ENCODE assay signal across 27 cellular contexts in genomic region chr11:117781650-117782049, GRCh38. TPM values are rescaled to one million over a fixed set of nuclear protein-coding genes. Genes with fewer than 3 reads are reported as not detected.
"Had no signal": no experiment of that assay in that cellular context is flagged by ENCODE, and none has a peak within 500 bp of the region (broad histone marks: within the 10 kb centered on the region; RNA-seq: fewer than 3 reads in every experiment).

No MANE protein-coding gene starts in this region.

- H3K36me3 Mint-ChIP-seq: WTC11 had no signal

- H3K4me1 ChIP-seq: adrenal gland, ascending aorta, foreskin keratinocyte, psoas muscle, tibial artery had no signal

- H3K36me3 ChIP-seq: adrenal gland, ascending aorta, neutrophil, ovary, tibial artery had no signal

- H3K9me3 Mint-ChIP-seq: activated T-cell treated with anti-CD3 and anti-CD28 coated beads, Interleukin-2, amount 50 U/mL, for 24 hours; activated T-helper 2 cell treated with anti-CD3 and anti-CD28 coated beads, Interferon-gamma antibody, Interleukin-2, Interleukin-4, amounts not matched to agents 10 μg/mL and 5 μg/mL and 100 μg/mL, durations not matched to agents 14 hours and 24 hours and 36 hours; nephron; stimulated activated naive CD8-positive, alpha-beta T cell treated with anti-CD3 and anti-CD28 coated beads, Interleukin-15, Interleukin-2, amounts not matched to agents 100 ng/mL and 50 ng/mL, for 24 hours; WTC11 had no signal

- H3K27me3 ChIP-seq: ascending aorta, ovary had no signal

- H3K27ac ChIP-seq: adrenal gland, ascending aorta, foreskin keratinocyte, hepatocyte, neutrophil, ovary, psoas muscle, tibial artery had no signal

- H3K9me3 ChIP-seq: adrenal gland, ascending aorta, neutrophil, ovary, psoas muscle, tibial artery had no signal

- DNase-seq: activated CD4-positive, alpha-beta T cell treated with anti-CD3 and anti-CD28 coated beads, Interleukin-2, amount 50 U/mL, for 4 hours; activated CD8-positive, alpha-beta memory T cell treated with anti-CD3 and anti-CD28 coated beads for 24 hours; activated CD8-positive, alpha-beta memory T cell treated with anti-CD3 and anti-CD28 coated beads, Interleukin-2, amount 50 U/mL, for 4 hours; activated naive CD4-positive, alpha-beta T cell; activated T-cell treated with anti-CD3 and anti-CD28 coated beads, Interleukin-2, amount 50 U/mL, for 24 hours; adrenal gland; central memory CD4-positive, alpha-beta T cell; dermis blood vessel endothelial cell; effector CD8-positive, alpha-beta T cell; erythroblast; foreskin keratinocyte; mesenchymal stem cell; ovary; psoas muscle; right cardiac atrium; stimulated activated CD4-positive, alpha-beta T cell treated with anti-CD3 and anti-CD28 coated beads, Interleukin-12 subunit alpha, Interleukin-12 subunit beta, amount 100 ng/mL, for 4 hours; stimulated activated CD4-positive, alpha-beta T cell treated with anti-CD3 and anti-CD28 coated beads, Interleukin-4, amount 100 ng/mL, for 4 hours; tibial artery had no signal

- H3K4me3 Mint-ChIP-seq: activated naive CD8-positive, alpha-beta T cell; activated T-cell treated with anti-CD3 and anti-CD28 coated beads, Interleukin-2, amount 50 U/mL, for 24 hours; nephron; stimulated activated naive CD8-positive, alpha-beta T cell treated with anti-CD3 and anti-CD28 coated beads, Interleukin-15, Interleukin-2, amounts not matched to agents 100 ng/mL and 50 ng/mL, for 24 hours; WTC11 had no signal

- H3K4me3 ChIP-seq: adrenal gland, ascending aorta, hepatocyte, ovary, psoas muscle, tibial artery had no signal

- H3K27ac Mint-ChIP-seq: activated naive CD8-positive, alpha-beta T cell; activated T-cell treated with anti-CD3 and anti-CD28 coated beads, Interleukin-2, amount 50 U/mL, for 24 hours; activated T-helper 2 cell treated with anti-CD3 and anti-CD28 coated beads, Interferon-gamma antibody, Interleukin-2, Interleukin-4, amounts not matched to agents 10 μg/mL and 5 μg/mL and 100 μg/mL, durations not matched to agents 14 hours and 24 hours and 36 hours; nephron; stimulated activated naive CD8-positive, alpha-beta T cell treated with anti-CD3 and anti-CD28 coated beads, Interleukin-15, Interleukin-2, amounts not matched to agents 100 ng/mL and 50 ng/mL, for 24 hours; WTC11 had no signal

RNA-seq across cellular contexts. Expression of gene DSCAML1, which starts 15.4 kb away (rescaled TPM):
- total RNA-seq: activated T-helper 2 cell treated with anti-CD3 and anti-CD28 coated beads, Interferon-gamma antibody, Interleukin-2, Interleukin-4, amounts not matched to agents 10 μg/mL and 5 μg/mL and 100 μg/mL, durations not matched to agents 14 hours and 24 hours and 36 hours; ascending aorta; foreskin keratinocyte; myocyte had no signal
- polyA plus RNA-seq: foreskin keratinocyte had no signal

RNA-seq across cellular contexts. Expression of gene FXYD2, which starts 42.9 kb away (rescaled TPM):
- total RNA-seq: ascending aorta, foreskin keratinocyte, myocyte had no signal
